In the genomic region with DNA sequence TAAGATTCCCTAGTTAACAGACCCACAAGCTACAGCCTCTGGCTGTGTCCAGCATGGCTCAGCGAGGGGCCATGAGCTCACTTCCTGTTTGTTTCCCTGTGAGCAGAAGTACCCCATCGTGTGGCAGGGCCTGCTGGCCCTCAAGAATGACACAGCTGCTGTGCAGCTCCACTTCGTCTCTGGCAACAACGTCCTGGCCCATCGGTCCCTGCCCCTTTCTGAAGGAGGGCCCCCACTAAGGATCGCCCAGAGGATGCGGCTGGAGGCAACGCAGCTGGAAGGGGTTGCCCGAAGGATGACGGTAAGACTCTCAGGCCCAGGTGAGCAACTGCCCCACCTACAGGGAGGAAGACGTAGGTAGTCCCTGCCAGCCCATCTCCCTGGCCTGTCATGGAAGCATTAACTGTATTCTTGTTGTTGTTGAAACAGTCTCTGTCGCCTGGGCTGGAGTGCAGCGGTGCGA, we compare ENCODE assay signal across 10 cellular contexts. TPM values are rescaled to one million over a fixed set of nuclear protein-coding genes. Genes with fewer than 3 reads are reported as not detected.
DNase-seq lines count a peak whose midpoint lies in the region; ATAC-seq and TF ChIP-seq lines count a peak whose summit lies in the region.
"Had no signal": no experiment of that assay in that cellular context is flagged by ENCODE, and none has a peak within 500 bp of the region (broad histone marks: within the 10 kb centered on the region; RNA-seq: fewer than 3 reads in every experiment).

No MANE protein-coding gene starts in this region.

- no peaks in the 10 kb centered on the region for H3K27me3 ChIP-seq in BLaER1 treated with 17β-estradiol and CSF1 and Interleukin-3, amounts not matched to agents 10 nM and 100 nM
- H3K27me3 ChIP-seq: gastrocnemius medialis had no signal

- peak overlapping the region in 4 of 11 experiments; percentile 21 to 78 (median 70); a peak in 7 of 22 replicates for H3K4me2 ChIP-seq in BLaER1 treated with 17β-estradiol and CSF1 and Interleukin-3, amounts not matched to agents 10 nM and 100 nM

- no peaks in the 10 kb centered on the region for H3K9me3 Mint-ChIP-seq in HFFc6

- H3K4me1 ChIP-seq in BLaER1 treated with 17β-estradiol and CSF1 and Interleukin-3, amounts not matched to agents 10 nM and 100 nM = peaks cover 0 to 57% (median 5%) of the 10 kb centered on the region in 10 experiments; a peak in 10 of 20 replicates
- peaks cover 28% of the 10 kb centered on the region for H3K4me1 ChIP-seq in mesodermal cell (ENCODE audit: control insufficient read depth, insufficient read depth, low read length, poor library complexity, severe bottlenecking)

- peak overlapping the region in 10 of 11 experiments; percentile 5 to 75 (median 52); a peak in 17 of 22 replicates for H3K27ac ChIP-seq in BLaER1 treated with 17β-estradiol and CSF1 and Interleukin-3, amounts not matched to agents 10 nM and 100 nM
- H3K27ac ChIP-seq in angular gyrus (ENCODE audit: low read depth, low read length) = peak overlapping the region; percentile 38
- H3K27ac ChIP-seq in mesodermal cell (ENCODE audit: low read depth, low read length, severe bottlenecking) = peak overlapping the region; percentile 62

- 80 to 84% methylated on average over 13 to 14 of the region's 14 CpGs for WGBS in mesodermal cell (ENCODE audit: insufficient coverage in 2 of 2), 2 experiments

- no peak overlapping the region; the same call in 1 of the 2 replicates for H3K4me3 Mint-ChIP-seq in HFFc6

- H3K9ac ChIP-seq in BLaER1 treated with 17β-estradiol and CSF1 and Interleukin-3, amounts not matched to agents 10 nM and 100 nM = peak overlapping the region in 5 of 11 experiments; percentile 18 to 65 (median 50); a peak in 7 of 22 replicates

- H3K36me3 ChIP-seq in BLaER1 treated with 17β-estradiol and CSF1 and Interleukin-3, amounts not matched to agents 10 nM and 100 nM = peaks cover 90 to 100% (median 98%) of the 10 kb centered on the region in 11 experiments
- H3K36me3 ChIP-seq in mesodermal cell (ENCODE audit: control insufficient read depth, insufficient read depth, low read length) = peaks cover 91% of the 10 kb centered on the region

- H3K27me3 Mint-ChIP-seq in HFFc6 (ENCODE audit: insufficient read depth) = peaks cover 16% of the 10 kb centered on the region

- H3K27ac Mint-ChIP-seq in HFFc6 = peak overlapping the region; percentile 87

- peak; percentile 42; the same call in 1 of the 2 replicates for TF ChIP-seq CTCF in HFFc6 (IDR thresholded peaks at IDR 0.05)

- peaks cover 0 to 98% (median 94%) of the 10 kb centered on the region in 11 experiments; a peak in 18 of 22 replicates for H4K20me1 ChIP-seq in BLaER1 treated with 17β-estradiol and CSF1 and Interleukin-3, amounts not matched to agents 10 nM and 100 nM

- no peaks in the 10 kb centered on the region for H3K9me3 ChIP-seq in BLaER1 treated with 17β-estradiol and CSF1 and Interleukin-3, amounts not matched to agents 10 nM and 100 nM (replicated peaks in 1 of 11)
- no peaks in the 10 kb centered on the region for H3K9me3 ChIP-seq in mesodermal cell (ENCODE audit: control insufficient read depth, low read length)
- H3K9me3 ChIP-seq: gastrocnemius medialis had no signal

- no peak overlapping the region for H3K4me3 ChIP-seq in BLaER1 treated with 17β-estradiol and CSF1 and Interleukin-3, amounts not matched to agents 10 nM and 100 nM
- H3K4me3 ChIP-seq in mesodermal cell (ENCODE audit: extremely low read depth, insufficient read depth, low read length, poor library complexity, severe bottlenecking) = no peak overlapping the region
- H3K4me3 ChIP-seq: gastrocnemius medialis had no signal

- peaks cover 41% of the 10 kb centered on the region for H3K36me3 Mint-ChIP-seq in HFFc6 (ENCODE audit: low read depth)

- ATAC-seq in GM19452 (IDR thresholded peaks at IDR 0.05; ENCODE audit: unreplicated experiment) (no peak), GM18502 (IDR thresholded peaks at IDR 0.05; ENCODE audit: poor library complexity, unreplicated experiment) (no peak)
- ATAC-seq: gastrocnemius medialis had no signal

- peak; percentile 25 for DNase-seq in HFFc6
- DNase-seq in NCI-H1694 treated with DMSO at 0.1 percent for 48 hours (lab: John Stamatoyannopoulos, UW) = no peak
- DNase-seq in middle frontal gyrus (ENCODE audit: extremely low spot score, low spot score) = no peak
- DNase-seq: gastrocnemius medialis, SHP77 had no signal

- H3K4me1 Mint-ChIP-seq in HFFc6 (ENCODE audit: low read depth) = peaks cover 32% of the 10 kb centered on the region

RNA-seq across cellular contexts. Expression of a gene that starts 38.2 kb away (rescaled TPM):
- 10 to 100 TPM; 22.5 to 25.4 (median 24.1) TPM for total RNA-seq in HFFc6 (2021; fragmentation: NEBNext Ultra II Directional; extraction: Animal tissue kit (Norgen Biotek cat#: 25700))
- polyA plus RNA-seq in mesodermal cell (2013, experiment 1 of 2) = 27.9 TPM
- polyA plus RNA-seq in mesodermal cell (2013, experiment 2 of 2) = 21.7 TPM
